Comparison of ENCODE assay signal across 27 cellular contexts in the genomic region with DNA sequence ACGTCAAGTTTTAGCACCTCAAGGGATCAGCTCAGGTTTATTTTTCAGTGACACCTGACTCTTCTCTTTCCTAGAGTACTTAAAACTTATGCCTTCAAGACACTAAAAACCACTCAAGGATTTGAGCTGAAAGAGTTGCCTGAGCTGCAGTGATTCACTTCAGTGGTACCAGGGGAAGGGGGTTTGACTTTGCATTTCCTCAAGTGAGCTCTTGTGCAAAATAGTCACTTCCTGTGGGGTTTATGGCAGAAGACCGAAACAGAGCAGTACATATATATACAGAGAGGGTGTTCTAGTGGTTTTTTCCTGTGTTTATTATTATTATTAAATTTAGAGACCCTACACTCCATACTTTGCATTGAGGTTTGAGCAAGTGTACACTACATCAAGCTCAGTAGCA.
DNase-seq lines count a peak whose midpoint lies in the region; ATAC-seq and TF ChIP-seq lines count a peak whose summit lies in the region.
"Had no signal": no experiment of that assay in that cellular context is flagged by ENCODE, and none has a peak within 500 bp of the region (broad histone marks: within the 10 kb centered on the region; RNA-seq: fewer than 3 reads in every experiment).

No MANE protein-coding gene starts in this region.

- H3K36me3 Mint-ChIP-seq in natural killer cell = no peaks in the 10 kb centered on the region
- no peaks in the 10 kb centered on the region for H3K36me3 Mint-ChIP-seq in natural killer cell treated with Interleukin-12 subunit alpha and Interleukin-12 subunit beta and Interleukin-15 and Interleukin-18, amount 100 ng/mL, for 72 hours
- H3K36me3 Mint-ChIP-seq: activated naive CD4-positive, alpha-beta T cell treated with anti-CD3 and anti-CD28 coated beads, Interleukin-2, amount 50 U/mL, for 72 hours; naive thymus-derived CD8-positive, alpha-beta T cell had no signal

- no peaks in the 10 kb centered on the region for H3K9me3 Mint-ChIP-seq in natural killer cell
- no peaks in the 10 kb centered on the region for H3K9me3 Mint-ChIP-seq in natural killer cell treated with Interleukin-12 subunit alpha and Interleukin-12 subunit beta and Interleukin-15 and Interleukin-18, amount 100 ng/mL, for 72 hours
- H3K9me3 Mint-ChIP-seq: activated naive CD4-positive, alpha-beta T cell treated with anti-CD3 and anti-CD28 coated beads, Interleukin-2, amount 50 U/mL, for 72 hours; naive thymus-derived CD8-positive, alpha-beta T cell; type B pancreatic cell had no signal

- no peaks in the 10 kb centered on the region for H3K9me3 ChIP-seq in upper lobe of left lung
- H3K9me3 ChIP-seq: Caco-2 had no signal

- ATAC-seq in natural killer cell (peak in 2 of 3 donors; percentile 42 to 74), upper lobe of left lung (ENCODE audit: low FRiP score in 2 of 2) (no peak)
- ATAC-seq in natural killer cell treated with Interleukin-12 subunit alpha and Interleukin-12 subunit beta and Interleukin-15 and Interleukin-18, amount 100 ng/mL, for 72 hours = no peak
- ATAC-seq: naive thymus-derived CD8-positive, alpha-beta T cell; Panc1 had no signal

- H3K4me1 ChIP-seq in upper lobe of left lung = peaks cover 0 to 12% (median 5%) of the 10 kb centered on the region in 4 donors
- H3K4me1 ChIP-seq: Caco-2 had no signal

- peak overlapping the region in 1 of 2 donors; percentile 47 for H3K27ac Mint-ChIP-seq in natural killer cell
- no peak overlapping the region for H3K27ac Mint-ChIP-seq in natural killer cell treated with Interleukin-12 subunit alpha and Interleukin-12 subunit beta and Interleukin-15 and Interleukin-18, amount 100 ng/mL, for 72 hours
- H3K27ac Mint-ChIP-seq: activated naive CD4-positive, alpha-beta T cell treated with anti-CD3 and anti-CD28 coated beads, Interleukin-2, amount 50 U/mL, for 72 hours; naive thymus-derived CD8-positive, alpha-beta T cell; type B pancreatic cell had no signal

- H3K4me1 Mint-ChIP-seq in natural killer cell = peaks cover 15 to 16% of the 10 kb centered on the region in 2 donors
- peaks cover 9 to 14% of the 10 kb centered on the region in 2 donors for H3K4me1 Mint-ChIP-seq in natural killer cell treated with Interleukin-12 subunit alpha and Interleukin-12 subunit beta and Interleukin-15 and Interleukin-18, amount 100 ng/mL, for 72 hours (ENCODE audit: low read depth in 2 of 2)

- H3K36me3 ChIP-seq in upper lobe of left lung = peaks cover 0 to 82% (median 47%) of the 10 kb centered on the region in 4 donors

- peaks cover 4 to 6% of the 10 kb centered on the region in 2 donors for H3K27me3 Mint-ChIP-seq in natural killer cell (ENCODE audit: low read depth in 2 of 2)
- H3K27me3 Mint-ChIP-seq in natural killer cell treated with Interleukin-12 subunit alpha and Interleukin-12 subunit beta and Interleukin-15 and Interleukin-18, amount 100 ng/mL, for 72 hours = peaks cover 1 to 10% of the 10 kb centered on the region in 2 donors
- H3K27me3 Mint-ChIP-seq: type B pancreatic cell had no signal

- DNase-seq in natural killer cell (no peak), HT1080 (ENCODE audit: low read depth) (peak; percentile 61), upper lobe of left lung (no peak), dorsolateral prefrontal cortex (no peak), DMS79 treated with DMSO at 0.1 percent for 48 hours (lab: John Stamatoyannopoulos, UW) (no peak)
- no peak for DNase-seq in natural killer cell treated with Interleukin-12 subunit alpha and Interleukin-12 subunit beta and Interleukin-15 and Interleukin-18, amount 100 ng/mL, for 72 hours (ENCODE audit: low spot score)
- DNase-seq: activated CD8-positive, alpha-beta memory T cell treated with anti-CD3 and anti-CD28 coated beads, Interleukin-2, amount 50 U/mL, for 48 hours; Caco-2; central memory CD4-positive, alpha-beta T cell; DMS79; left ventricle myocardium superior; midbrain; naive thymus-derived CD8-positive, alpha-beta T cell; NCI-H1048; NCI-H1694; NCI-H2171; NCI-H510A treated with DMSO at 0.1 percent for 48 hours; SHP77 treated with DMSO at 0.1 percent for 48 hours; stimulated activated CD4-positive, alpha-beta T cell treated with anti-CD3 and anti-CD28 coated beads, Interleukin-1b, Interleukin-23, amount 100 ng/mL, for 48 hours; stimulated activated CD8-positive, alpha-beta memory T cell treated with anti-CD3 and anti-CD28 coated beads, Interleukin-4, amount 100 ng/mL, for 48 hours; substantia nigra had no signal

- H3K4me3 Mint-ChIP-seq in natural killer cell = no peak overlapping the region
- no peak overlapping the region for H3K4me3 Mint-ChIP-seq in natural killer cell treated with Interleukin-12 subunit alpha and Interleukin-12 subunit beta and Interleukin-15 and Interleukin-18, amount 100 ng/mL, for 72 hours
- H3K4me3 Mint-ChIP-seq: naive thymus-derived CD8-positive, alpha-beta T cell; type B pancreatic cell had no signal

- 72 to 88% methylated on average over 2 of the region's 2 CpGs for WGBS in upper lobe of left lung, 2 donors

- no peak for TF ChIP-seq EP300 in upper lobe of left lung (IDR thresholded peaks at IDR 0.05)

- TF ChIP-seq CTCF in natural killer cell (IDR thresholded peaks at IDR 0.05) (no peak), upper lobe of left lung (IDR thresholded peaks at IDR 0.05) (no peak), dorsolateral prefrontal cortex (IDR thresholded peaks at IDR 0.05 in 54 of 56, conservative IDR thresholded peaks at IDR 0.05 in 2 of 56; ENCODE audit: low read depth in 1 of 56, partially characterized antibody in 56 of 56) (no peak)

- TF ChIP-seq POLR2A in upper lobe of left lung (IDR thresholded peaks at IDR 0.05) = no peak

- H3K27me3 ChIP-seq in upper lobe of left lung = no peaks in the 10 kb centered on the region
- no peaks in the 10 kb centered on the region for H3K27me3 ChIP-seq in dorsolateral prefrontal cortex

- H3K4me3 ChIP-seq in upper lobe of left lung (no peak overlapping the region), dorsolateral prefrontal cortex (no peak overlapping the region)
- H3K4me3 ChIP-seq: smooth muscle cell had no signal

- peak overlapping the region; percentile 23 for H3K27ac ChIP-seq in cingulate gyrus (ENCODE audit: low read depth, low read length)
- no peak overlapping the region for H3K27ac ChIP-seq in upper lobe of left lung
- peak overlapping the region in 2 of 59 donors; percentile 27 to 85 for H3K27ac ChIP-seq in dorsolateral prefrontal cortex
- H3K27ac ChIP-seq: C4-2B had no signal

- intact Hi-C loops in natural killer cell (cut with micrococcal nuclease) = no loop called here
- intact Hi-C loops in dorsolateral prefrontal cortex (cut with DNase I) = no loop called here

Comparison
In these comparisons a context has a peak if more than half of its experiments do, and no peak if none do; other contexts are left out.
1. ATAC-seq: peak in natural killer cell (2 of 3); none in natural killer cell treated with Interleukin-12 subunit alpha and Interleukin-12 subunit beta and Interleukin-15 and Interleukin-18, amount 100 ng/mL, for 72 hours (0 of 2) and upper lobe of left lung (0 of 2).